10 cellular contexts compared by ENCODE assay signal in genomic region chr9:72871685-72872084, GRCh38.
DNase-seq lines count a peak whose midpoint lies in the region; ATAC-seq, FAIRE-seq and TF ChIP-seq lines count a peak whose summit lies in the region.
"Had no signal": no experiment of that assay in that cellular context is flagged by ENCODE, and none has a peak within 500 bp of the region (broad histone marks: within the 10 kb centered on the region; RNA-seq: fewer than 3 reads in every experiment).

No MANE protein-coding gene starts in this region.

- H3K27ac ChIP-seq in AG04450 (ENCODE audit: low read depth, low read length) (no peak overlapping the region), K562 (ENCODE audit: extremely low read depth, low read depth, low read length) (no peak overlapping the region), liver (ENCODE audit: low read depth in 1 of 2, low read length in 2 of 2) (no peak overlapping the region)
- H3K27ac ChIP-seq: neutrophil had no signal

- 0 out of 3 replicates have a peak, but pooled peaks have one; percentile 40 for ATAC-seq in K562
- ATAC-seq in HG03457 (IDR thresholded peaks at IDR 0.05; ENCODE audit: unreplicated experiment): no peak

- CTCF ChIA-PET in AG04450 (lab: Charles Lee) (interaction anchor here (0.7 to 3.0 kb wide), 13 partner anchors 10 to 832 kb away, joined by 3 to 25 read pairs (median 4); no protein-coding TSS in a partner anchor), K562 (lab: Yijun Ruan, JAX; ENCODE audit: low intra/inter-chr PET ratio) (interaction anchor here (1.0 to 1.9 kb wide), 4 partner anchors 14 to 328 kb away, joined by 5 to 13 read pairs (median 10); no protein-coding TSS in a partner anchor), Caco-2 (lab: Charles Lee) (no interaction called here)

- H3K9ac ChIP-seq in K562 (ENCODE audit: insufficient read depth in 1 of 2, low read depth in 2 of 2, low read length in 2 of 2): no peak overlapping the region
- H3K9ac ChIP-seq in liver (ENCODE audit: low read depth in 1 of 2, low read length in 2 of 2): no peak overlapping the region

- peak; percentile 38 for TF ChIP-seq CTCF in AG04450 (IDR thresholded peaks at IDR 0.05; ENCODE audit: low read depth, low read length)
- TF ChIP-seq CTCF in K562 (IDR thresholded peaks at IDR 0.05 in 2 of 3, conservative IDR thresholded peaks at IDR 0.05 in 1 of 3; ENCODE audit: insufficient read depth in 2 of 3, low read depth in 1 of 3, low read length in 3 of 3): peak; percentile 21 to 61 (median 34); a peak in 3 of 6 replicates
- TF ChIP-seq CTCF in liver (IDR thresholded peaks at IDR 0.05; ENCODE audit: low read depth, low read length, missing input control): peak; percentile 38
- TF ChIP-seq CTCF in Caco-2 (IDR thresholded peaks at IDR 0.05; ENCODE audit: insufficient read depth in 1 of 2, low read depth in 1 of 2, low read length in 1 of 2, severe bottlenecking in 1 of 2, unreplicated experiment in 1 of 2): no peak

- H3K4me1 Mint-ChIP-seq in Caco-2 (ENCODE audit: low read depth, unreplicated experiment): no peaks in the 10 kb centered on the region
- H3K4me1 Mint-ChIP-seq: IgD-negative memory B cell had no signal

- TF ChIP-seq RAD21 in K562 (CRISPR knock-in tag; conservative IDR thresholded peaks at IDR 0.05 in 1 of 2, IDR thresholded peaks at IDR 0.05 in 1 of 2) (peak; percentile 80 to 88), liver (IDR thresholded peaks at IDR 0.05) (peak; percentile 74 to 79)

- no peak overlapping the region for H3K4me2 ChIP-seq in K562 (ENCODE audit: insufficient read depth, low read length)

- H3K4me1 ChIP-seq in K562 (replicated peaks in 1 of 2; ENCODE audit: control insufficient read depth in 2 of 2, insufficient read depth in 2 of 2, low read length in 2 of 2) (no peaks in the 10 kb centered on the region; a peak in 1 of 5 replicates), liver (ENCODE audit: control insufficient read depth in 4 of 4, insufficient read depth in 4 of 4, low read length in 3 of 4) (peaks cover 0 to 9% (median 1%) of the 10 kb centered on the region in 4 donors), Caco-2 (no peaks in the 10 kb centered on the region)

- no peaks in the 10 kb centered on the region for H4K20me1 ChIP-seq in K562 (replicated peaks; ENCODE audit: control insufficient read depth, insufficient read depth, low read length)

- no peaks in the 10 kb centered on the region for H3K27me3 ChIP-seq in AG04450 (ENCODE audit: control insufficient read depth, insufficient read depth, low read length)
- no peaks in the 10 kb centered on the region for H3K27me3 ChIP-seq in K562 (ENCODE audit: control insufficient read depth in 2 of 2, insufficient read depth in 2 of 2, low read length in 2 of 2)
- no peaks in the 10 kb centered on the region for H3K27me3 ChIP-seq in liver (ENCODE audit: control insufficient read depth in 4 of 4, insufficient read depth in 4 of 4, low read length in 3 of 4)
- no peaks in the 10 kb centered on the region for H3K27me3 ChIP-seq in Caco-2 (replicated peaks; ENCODE audit: control insufficient read depth, insufficient read depth, low read length)
- H3K27me3 ChIP-seq: neutrophil had no signal

- in situ Hi-C loops in K562 (cut with MboI): no loop called here

- FAIRE-seq in K562 (lab: Jason Lieb, UNC): peak; percentile 26

- BruUV-seq in K562 (replicated peaks; lab: Mats Ljungman, UMichigan) (no TSS peak), Caco-2 (replicated peaks; lab: Mats Ljungman, UMichigan) (no TSS peak)

- DNase-seq in AG04450 (ENCODE audit: low read depth, low spot score) (no peak), HT-29 (ENCODE audit: low spot score) (peak; percentile 75), K562 (ENCODE audit: extremely low read depth in 1 of 4, low spot score in 3 of 4) (peak in 1 of 4 experiments; percentile 39), Caco-2 (no peak), T-helper 9 cell (no peak)
- DNase-seq in stimulated activated naive CD4-positive, alpha-beta T cell treated with Interleukin-2 at 50 U/mL for 16 hours (lab: John Stamatoyannopoulos, UW): no peak

- H3K9me1 ChIP-seq in K562 (ENCODE audit: control insufficient read depth, insufficient read depth, low read length): no peaks in the 10 kb centered on the region

- no peak overlapping the region for H3K4me3 Mint-ChIP-seq in Caco-2 (ENCODE audit: unreplicated experiment)
- H3K4me3 Mint-ChIP-seq: IgD-negative memory B cell had no signal

- peak overlapping the region; percentile 61 for H2AFZ ChIP-seq in K562 (ENCODE audit: low read depth, low read length)

- TF ChIP-seq POLR2A in K562 (conservative IDR thresholded peaks at IDR 0.05): no peak

- H3K4me3 ChIP-seq in AG04450 (ENCODE audit: low read depth, low read length) (no peak overlapping the region; the same call in 1 of the 2 replicates), K562 (no peak overlapping the region), liver (ENCODE audit: low read depth in 1 of 3, low read length in 3 of 3) (no peak overlapping the region), Caco-2 (ENCODE audit: low read depth, low read length) (no peak overlapping the region)

- H3K79me2 ChIP-seq in K562 (ENCODE audit: control insufficient read depth, insufficient read depth, low read length): no peaks in the 10 kb centered on the region

- no peaks in the 10 kb centered on the region for H3K36me3 ChIP-seq in K562 (ENCODE audit: control insufficient read depth, insufficient read depth, low read length)
- H3K36me3 ChIP-seq in liver (ENCODE audit: control insufficient read depth in 4 of 4, insufficient read depth in 3 of 4, low read depth in 1 of 4, low read length in 3 of 4): no peaks in the 10 kb centered on the region
- no peaks in the 10 kb centered on the region for H3K36me3 ChIP-seq in Caco-2 (ENCODE audit: control insufficient read depth, insufficient read depth, low read length)
- H3K36me3 ChIP-seq: neutrophil had no signal

- H3K9me3 Mint-ChIP-seq in Caco-2 (ENCODE audit: unreplicated experiment): no peaks in the 10 kb centered on the region

- H3K36me3 Mint-ChIP-seq in Caco-2 (ENCODE audit: insufficient read depth, unreplicated experiment): no peaks in the 10 kb centered on the region

- no peak overlapping the region for H3K27ac Mint-ChIP-seq in Caco-2 (ENCODE audit: unreplicated experiment)
- H3K27ac Mint-ChIP-seq: IgD-negative memory B cell had no signal

- H3K9me3 ChIP-seq in AG04450 (ENCODE audit: control insufficient read depth, insufficient read depth, low read length): no peaks in the 10 kb centered on the region
- no peaks in the 10 kb centered on the region for H3K9me3 ChIP-seq in K562 (replicated peaks; ENCODE audit: control insufficient read depth, insufficient read depth, low read depth, low read length)
- H3K9me3 ChIP-seq in liver (ENCODE audit: control insufficient read depth in 4 of 4, low read length in 3 of 4): no peaks in the 10 kb centered on the region
- H3K9me3 ChIP-seq in Caco-2: no peaks in the 10 kb centered on the region
- H3K9me3 ChIP-seq: neutrophil had no signal

- intact Hi-C loops in K562 (cut with micrococcal nuclease) (loop anchor here (1.0 to 5.0 kb wide), 5 partner anchors 89 to 331 kb away; no protein-coding TSS in a partner anchor), Caco-2 (cut with micrococcal nuclease; ENCODE audit: unreplicated experiment) (loop anchor here (1.0 to 5.0 kb wide), 2 partner anchors 81 to 211 kb away; partner anchors contain the start of gene ALDH1A1)

- WGBS in K562 (ENCODE audit: insufficient coverage, low coverage, missing lambda C conversion rate): 50% methylated on average over 3 of the region's 3 CpGs
- WGBS in liver: 50% methylated on average over 3 of the region's 3 CpGs

- H3K27me3 Mint-ChIP-seq in Caco-2 (ENCODE audit: insufficient read depth, unreplicated experiment): no peaks in the 10 kb centered on the region

- no peak for TF ChIP-seq EP300 in K562 (IDR thresholded peaks at IDR 0.05; ENCODE audit: low read length)

- POLR2A ChIA-PET in AG04450 (lab: Yijun Ruan, JAX): no interaction called here
- POLR2A ChIA-PET in K562 (lab: Yijun Ruan, JAX): interaction anchor here (1.0 to 1.1 kb wide), 2 partner anchors 226 to 301 kb away, joined by 3 to 4 read pairs; no protein-coding TSS in a partner anchor
- POLR2A ChIA-PET in Caco-2 (lab: Charles Lee): no interaction called here

TF ChIP-seq in K562, 482 proteins besides CTCF, POLR2A, EP300 and RAD21 (continues in another document):
- TF ChIP-seq SRF (CRISPR knock-in tag; IDR thresholded peaks at IDR 0.05) (no peak), ZNF408 (CRISPR knock-in tag; IDR thresholded peaks at IDR 0.05; ENCODE audit: low read depth) (no peak), MAFG (tag; conservative IDR thresholded peaks at IDR 0.05) (no peak)

TF ChIP-seq in liver, 16 proteins besides CTCF, POLR2A, EP300 and RAD21:
- TF ChIP-seq EGR1 (IDR thresholded peaks at IDR 0.05; ENCODE audit: low read depth in 2 of 2) (no peak), SP1 (IDR thresholded peaks at IDR 0.05) (no peak)

Comparison
In these comparisons a context has a peak if more than half of its experiments do, and no peak if none do; other contexts are left out.
1. CTCF ChIP-seq: peak in AG04450 (single experiment), K562 (3 of 3) and liver (single experiment); none in Caco-2 (0 of 2).